21 cellular contexts compared by ENCODE assay signal in genomic region chr2:187912956-187913355, GRCh38.
"Had no signal": no experiment of that assay in that cellular context is flagged by ENCODE, and none has a peak within 500 bp of the region (broad histone marks: within the 10 kb centered on the region; RNA-seq: fewer than 3 reads in every experiment).

No MANE protein-coding gene starts in this region.

- DNase-seq: activated CD4-positive, alpha-beta T cell treated with anti-CD3 and anti-CD28 coated beads for 1 hour; activated CD4-positive, alpha-beta T cell treated with anti-CD3 and anti-CD28 coated beads, Interleukin-2, amount 50 U/mL, for 1 hour; activated CD8-positive, alpha-beta T cell treated with anti-CD3 and anti-CD28 coated beads, Interleukin-2, amount 10 ng/mL, durations not matched to agents 7 days and 5 days; activated gamma-delta T cell treated with Interleukin-2 at 50 U/mL for 16 hours; colonic mucosa; esophagus squamous epithelium; glutamatergic neuron; hypothalamus; left ventricle myocardium inferior; natural killer cell; stimulated activated CD4-positive, alpha-beta T cell treated with anti-CD3 and anti-CD28 coated beads, Interleukin-15, amount 100 ng/mL, for 24 hours; stomach; T-helper 2 cell had no signal

- H3K4me1 ChIP-seq: ascending aorta, colonic mucosa, esophagus squamous epithelium, left ventricle myocardium inferior, stomach, suprapubic skin had no signal

- H3K27me3 Mint-ChIP-seq: stimulated activated memory B cell treated with anti-CD40 and anti-IgM and Interleukin-4, amounts not matched to agents 10 μg/mL and 1 μg/mL and 100 μg/mL, for 72 hours had no signal

- H3K27ac Mint-ChIP-seq: activated CD8-positive, alpha-beta T cell treated with anti-CD3 and anti-CD28 coated beads, Interleukin-2, amount 10 ng/mL, durations not matched to agents 7 days and 5 days; activated naive CD4-positive, alpha-beta T cell treated with anti-CD3 and anti-CD28 coated beads, Interleukin-2, amount 50 U/mL, for 72 hours; activated T-helper 1 cell treated with anti-CD3 and anti-CD28 coated beads, Interleukin-12 subunit alpha, Interleukin-12 subunit beta, Interleukin-2, Interleukin-4 antibody, amounts not matched to agents 30 ng/mL and 10 ng/mL and 1 ng/mL, durations not matched to agents 14 hours and 24 hours and 36 hours; mesothelial cell of epicardium; natural killer cell; stimulated activated memory B cell treated with anti-CD40 and anti-IgM and Interleukin-4, amounts not matched to agents 10 μg/mL and 1 μg/mL and 100 μg/mL, for 72 hours had no signal

- H3K36me3 Mint-ChIP-seq: activated naive CD4-positive, alpha-beta T cell treated with anti-CD3 and anti-CD28 coated beads, Interleukin-2, amount 50 U/mL, for 72 hours; mesothelial cell of epicardium; natural killer cell; stimulated activated memory B cell treated with anti-CD40 and anti-IgM and Interleukin-4, amounts not matched to agents 10 μg/mL and 1 μg/mL and 100 μg/mL, for 72 hours had no signal

- H3K4me3 Mint-ChIP-seq: activated CD8-positive, alpha-beta T cell treated with anti-CD3 and anti-CD28 coated beads, Interleukin-2, amount 10 ng/mL, durations not matched to agents 7 days and 5 days; activated T-helper 1 cell treated with anti-CD3 and anti-CD28 coated beads, Interleukin-12 subunit alpha, Interleukin-12 subunit beta, Interleukin-2, Interleukin-4 antibody, amounts not matched to agents 30 ng/mL and 10 ng/mL and 1 ng/mL, durations not matched to agents 14 hours and 24 hours and 36 hours; mesothelial cell of epicardium; natural killer cell; stimulated activated memory B cell treated with anti-CD40 and anti-IgM and Interleukin-4, amounts not matched to agents 10 μg/mL and 1 μg/mL and 100 μg/mL, for 72 hours had no signal

- H3K27me3 ChIP-seq: ascending aorta, colonic mucosa, esophagus squamous epithelium, stomach, suprapubic skin, tibial nerve had no signal

- H3K27ac ChIP-seq: ascending aorta, colonic mucosa, esophagus squamous epithelium, left ventricle myocardium inferior, stomach, suprapubic skin, tibial nerve had no signal

- H3K4me1 Mint-ChIP-seq: natural killer cell; stimulated activated memory B cell treated with anti-CD40 and anti-IgM and Interleukin-4, amounts not matched to agents 10 μg/mL and 1 μg/mL and 100 μg/mL, for 72 hours had no signal

- ATAC-seq: activated CD8-positive, alpha-beta T cell treated with anti-CD3 and anti-CD28 coated beads, Interleukin-2, amount 10 ng/mL, durations not matched to agents 7 days and 5 days; activated naive CD4-positive, alpha-beta T cell treated with anti-CD3 and anti-CD28 coated beads, Interleukin-2, amount 50 U/mL, for 72 hours; natural killer cell; sciatic nerve; stimulated activated memory B cell treated with anti-CD40 and anti-IgM and Interleukin-4, amounts not matched to agents 10 μg/mL and 1 μg/mL and 100 μg/mL, for 72 hours had no signal

- H3K9me3 Mint-ChIP-seq: activated T-helper 1 cell treated with anti-CD3 and anti-CD28 coated beads, Interleukin-12 subunit alpha, Interleukin-12 subunit beta, Interleukin-2, Interleukin-4 antibody, amounts not matched to agents 30 ng/mL and 10 ng/mL and 1 ng/mL, durations not matched to agents 14 hours and 24 hours and 36 hours; mesothelial cell of epicardium had no signal
